In the genomic region with DNA sequence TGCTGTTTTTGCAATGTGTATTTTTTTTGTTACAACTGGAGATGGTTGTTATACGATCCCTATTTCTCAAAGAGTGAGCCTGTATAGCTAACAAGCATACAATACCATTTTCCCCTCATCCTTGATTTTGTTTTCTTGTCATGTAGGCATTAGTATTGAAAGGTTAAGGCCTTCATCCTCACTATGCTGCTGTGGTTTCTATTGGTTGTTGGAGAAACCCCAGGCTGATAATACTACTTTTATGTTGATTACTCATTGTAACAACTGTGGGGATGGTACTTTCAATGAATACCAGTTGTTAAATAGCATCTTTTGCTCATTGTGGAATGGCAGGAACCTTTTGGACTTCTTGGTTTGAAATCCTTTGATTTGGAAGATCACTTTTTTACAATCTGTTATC, we compare ENCODE assay signal across 1 cellular context.
TF ChIP-seq lines count a peak whose summit lies in the region.

No MANE protein-coding gene starts in this region.

TF ChIP-seq in IMR-90, 13 proteins besides CTCF, POLR2A, EP300 and RAD21:
- TF ChIP-seq, protein P1, sequence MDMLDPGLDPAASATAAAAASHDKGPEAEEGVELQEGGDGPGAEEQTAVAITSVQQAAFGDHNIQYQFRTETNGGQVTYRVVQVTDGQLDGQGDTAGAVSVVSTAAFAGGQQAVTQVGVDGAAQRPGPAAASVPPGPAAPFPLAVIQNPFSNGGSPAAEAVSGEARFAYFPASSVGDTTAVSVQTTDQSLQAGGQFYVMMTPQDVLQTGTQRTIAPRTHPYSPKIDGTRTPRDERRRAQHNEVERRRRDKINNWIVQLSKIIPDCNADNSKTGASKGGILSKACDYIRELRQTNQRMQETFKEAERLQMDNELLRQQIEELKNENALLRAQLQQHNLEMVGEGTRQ (IDR thresholded peaks at IDR 0.05; ENCODE audit: low read depth, low read length), result no peak
- TF ChIP-seq MAZ (IDR thresholded peaks at IDR 0.05; ENCODE audit: borderline replicate concordance, low read depth, low read length) (no peak), BHLHE40 (IDR thresholded peaks at IDR 0.05; ENCODE audit: low read depth, low read length) (no peak), RCOR1 (IDR thresholded peaks at IDR 0.05; ENCODE audit: insufficient replicate concordance, low read length) (no peak), CEBPB (IDR thresholded peaks at IDR 0.05; ENCODE audit: low read depth, low read length) (no peak), MAFK (IDR thresholded peaks at IDR 0.05; ENCODE audit: low read depth, low read length) (no peak), CHD1 (IDR thresholded peaks at IDR 0.05; ENCODE audit: low read depth, low read length) (no peak), SMC3 (IDR thresholded peaks at IDR 0.05; ENCODE audit: low read depth, low read length) (no peak), FOS (IDR thresholded peaks at IDR 0.05; ENCODE audit: low read depth, low read length) (no peak), RFX5 (IDR thresholded peaks at IDR 0.05; ENCODE audit: low read depth, low read length) (no peak), NFE2L2 (IDR thresholded peaks at IDR 0.05; ENCODE audit: low read depth, low read length) (no peak), MXI1 (IDR thresholded peaks at IDR 0.05; ENCODE audit: borderline replicate concordance, low read depth, low read length) (no peak)
- TF ChIP-seq, protein P2, sequence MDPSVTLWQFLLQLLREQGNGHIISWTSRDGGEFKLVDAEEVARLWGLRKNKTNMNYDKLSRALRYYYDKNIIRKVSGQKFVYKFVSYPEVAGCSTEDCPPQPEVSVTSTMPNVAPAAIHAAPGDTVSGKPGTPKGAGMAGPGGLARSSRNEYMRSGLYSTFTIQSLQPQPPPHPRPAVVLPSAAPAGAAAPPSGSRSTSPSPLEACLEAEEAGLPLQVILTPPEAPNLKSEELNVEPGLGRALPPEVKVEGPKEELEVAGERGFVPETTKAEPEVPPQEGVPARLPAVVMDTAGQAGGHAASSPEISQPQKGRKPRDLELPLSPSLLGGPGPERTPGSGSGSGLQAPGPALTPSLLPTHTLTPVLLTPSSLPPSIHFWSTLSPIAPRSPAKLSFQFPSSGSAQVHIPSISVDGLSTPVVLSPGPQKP (IDR thresholded peaks at IDR 0.05; ENCODE audit: borderline replicate concordance, low read depth, low read length), result no peak
